In genomic region chr10:63364918-63365317, GRCh38 we compare ENCODE assay signal across 13 cellular contexts.
DNase-seq lines count a peak whose midpoint lies in the region; ATAC-seq, FAIRE-seq and TF ChIP-seq lines count a peak whose summit lies in the region.
"Had no signal": no experiment of that assay in that cellular context is flagged by ENCODE, and none has a peak within 500 bp of the region (broad histone marks: within the 10 kb centered on the region; RNA-seq: fewer than 3 reads in every experiment).

No MANE protein-coding gene starts in this region.

- FAIRE-seq in HepG2 (lab: Jason Lieb, UNC), result no peak

- H3K27ac ChIP-seq in A673 (ENCODE audit: low read depth, low read length, poor library complexity, severe bottlenecking) (no peak overlapping the region), PC-3 (ENCODE audit: low read length) (no peak overlapping the region), mammary epithelial cell (ENCODE audit: insufficient read depth, low read depth, low read length) (no peak overlapping the region), HepG2 (ENCODE audit: extremely low read length, insufficient read depth, low read length) (no peak overlapping the region)
- H3K27ac ChIP-seq: BLaER1, GM23248 had no signal

- no peak for TF ChIP-seq RAD21 in HepG2 (CRISPR knock-in tag; IDR thresholded peaks at IDR 0.05)

- dilution Hi-C loops in mammary epithelial cell (cut with HindIII; ENCODE audit: low sequenced_read_pairs), result no loop called here

- H2AFZ ChIP-seq in PC-3 (ENCODE audit: low read length) (no peak overlapping the region), mammary epithelial cell (ENCODE audit: low read depth, low read length) (no peak overlapping the region), HepG2 (ENCODE audit: low read length) (no peak overlapping the region)
- H2AFZ ChIP-seq: GM23248 had no signal

- BruUV-seq in A673 (replicated peaks; lab: Mats Ljungman, UMichigan) (TSS peak; percentile 4), PC-3 (replicated peaks; lab: Mats Ljungman, UMichigan) (TSS peak; percentile 4), mammary epithelial cell (replicated peaks; lab: Mats Ljungman, UMichigan) (TSS peak; percentile 3), HepG2 (replicated peaks; lab: Mats Ljungman, UMichigan) (TSS peak; percentile 15)

- H3K9ac ChIP-seq in PC-3 (ENCODE audit: low read length) (no peak overlapping the region), mammary epithelial cell (ENCODE audit: insufficient read depth, low read length) (no peak overlapping the region), HepG2 (ENCODE audit: insufficient read depth, low read depth, low read length) (no peak overlapping the region)
- H3K9ac ChIP-seq: BLaER1, GM23248 had no signal

- TF ChIP-seq POLR2A in HepG2 (IDR thresholded peaks at IDR 0.05; ENCODE audit: insufficient read depth in 1 of 2, low read depth in 2 of 2, low read length in 2 of 2), result no peak

- H4K20me1 ChIP-seq in PC-3 (ENCODE audit: low read length) (no peaks in the 10 kb centered on the region), mammary epithelial cell (ENCODE audit: insufficient read depth, low read length) (no peaks in the 10 kb centered on the region), HepG2 (ENCODE audit: insufficient read depth, low read length) (no peaks in the 10 kb centered on the region; the same call in 1 of the 2 replicates)
- H4K20me1 ChIP-seq: BLaER1 had no signal

- intact Hi-C loops in A673 (cut with micrococcal nuclease; ENCODE audit: unreplicated experiment) (no loop called here), PC-3 (cut with micrococcal nuclease) (no loop called here), mammary epithelial cell (cut with micrococcal nuclease) (no loop called here), HepG2 (cut with micrococcal nuclease; ENCODE audit: unreplicated experiment) (loop anchor here (10.0 kb wide), 1 partner anchor 60 kb away; no protein-coding TSS in a partner anchor)

- no peaks in the 10 kb centered on the region for H3K9me2 ChIP-seq in PC-3 (replicated peaks; ENCODE audit: low read length)

- H3K36me3 ChIP-seq in A673 (ENCODE audit: insufficient read depth, low read length, poor library complexity, severe bottlenecking) (no peaks in the 10 kb centered on the region), PC-3 (ENCODE audit: low read depth, low read length) (no peaks in the 10 kb centered on the region), mammary epithelial cell (ENCODE audit: insufficient read depth, low read length) (no peaks in the 10 kb centered on the region), HepG2 (replicated peaks in 1 of 2; ENCODE audit: control insufficient read depth in 1 of 2, insufficient read depth in 2 of 2, low read length in 2 of 2) (no peaks in the 10 kb centered on the region)

- H3K4me3 ChIP-seq in A673 (ENCODE audit: low read depth, low read length, poor library complexity, severe bottlenecking), result no peak overlapping the region
- no peak overlapping the region for H3K4me3 ChIP-seq in PC-3 (ENCODE audit: low read length)
- no peak overlapping the region for H3K4me3 ChIP-seq in mammary epithelial cell (replicated peaks in 1 of 3; ENCODE audit: insufficient read depth in 1 of 3, low read depth in 2 of 3, low read length in 3 of 3)
- no peak overlapping the region for H3K4me3 ChIP-seq in HepG2 (replicated peaks in 1 of 3; ENCODE audit: insufficient read depth in 1 of 3, low read depth in 2 of 3, low read length in 3 of 3)
- H3K4me3 ChIP-seq: BLaER1, GM23248 had no signal

- TF ChIP-seq EP300 in HepG2 (IDR thresholded peaks at IDR 0.05; ENCODE audit: low read depth in 2 of 2, low read length in 2 of 2) (no peak), HepG2 (CRISPR knock-in tag; IDR thresholded peaks at IDR 0.05; ENCODE audit: borderline replicate concordance) (no peak)

- H3F3A ChIP-seq in PC-3 (ENCODE audit: low read length, unreplicated experiment), result no peaks in the 10 kb centered on the region

- H3K9me3 ChIP-seq in A673 (ENCODE audit: low read depth, low read length, poor library complexity, severe bottlenecking) (no peaks in the 10 kb centered on the region), PC-3 (ENCODE audit: low read length) (no peaks in the 10 kb centered on the region), mammary epithelial cell (replicated peaks; ENCODE audit: insufficient read depth, low read length) (no peaks in the 10 kb centered on the region), HepG2 (ENCODE audit: low read length) (no peaks in the 10 kb centered on the region)
- H3K9me3 ChIP-seq: BLaER1 had no signal

- CTCF ChIA-PET in A673 (lab: Charles Lee), result no interaction called here
- CTCF ChIA-PET in PC-3 (lab: Charles Lee), result no interaction called here
- CTCF ChIA-PET in mammary epithelial cell (lab: Charles Lee; ENCODE audit: low non-redundant PET), result interaction anchor here (0.6 kb wide), 1 partner anchor 11 kb away, joined by 3 read pairs; no protein-coding TSS in a partner anchor
- CTCF ChIA-PET in HepG2 (lab: Yijun Ruan, JAX; ENCODE audit: low intra/inter-chr PET ratio, low total read pairs), result no interaction called here

- POLR2A ChIA-PET in A673 (lab: Charles Lee; ENCODE audit: low non-redundant PET), result no interaction called here
- POLR2A ChIA-PET in PC-3 (lab: Charles Lee; ENCODE audit: unreplicated experiment), result no interaction called here
- POLR2A ChIA-PET in HepG2 (lab: Yijun Ruan, JAX), result no interaction called here

- TF ChIP-seq CTCF in A673 (conservative IDR thresholded peaks at IDR 0.05; ENCODE audit: low read depth, low read length) (no peak), PC-3 (conservative IDR thresholded peaks at IDR 0.05; ENCODE audit: low read depth, low read length) (no peak), mammary epithelial cell (conservative IDR thresholded peaks at IDR 0.05 in 1 of 2, IDR thresholded peaks at IDR 0.05 in 1 of 2; ENCODE audit: extremely low read depth in 1 of 2, insufficient read depth in 1 of 2, low read depth in 1 of 2, low read length in 2 of 2) (no peak), HepG2 (CRISPR knock-in tag; IDR thresholded peaks at IDR 0.05) (no peak)

- 66% methylated on average over 2 of the region's 2 CpGs for WGBS in mammary epithelial cell (ENCODE audit: low coverage, missing lambda C conversion rate)
- 96% methylated on average over 2 of the region's 2 CpGs for WGBS in HepG2 (ENCODE audit: low lambda C conversion rate)

- H3K27me3 ChIP-seq in A673 (replicated peaks; ENCODE audit: insufficient read depth, low read depth, low read length, poor library complexity) (no peaks in the 10 kb centered on the region), PC-3 (ENCODE audit: low read length) (no peaks in the 10 kb centered on the region), mammary epithelial cell (ENCODE audit: insufficient read depth, low read length) (no peaks in the 10 kb centered on the region), HepG2 (ENCODE audit: control insufficient read depth in 1 of 2, insufficient read depth in 2 of 2, low read length in 2 of 2) (no peaks in the 10 kb centered on the region; a peak in 1 of 5 replicates)
- H3K27me3 ChIP-seq: BLaER1 had no signal

- in situ Hi-C loops in mammary epithelial cell (cut with MboI; ENCODE audit: low sequenced_read_pairs in 2 of 2), result no loop called here
- in situ Hi-C loops in HepG2 (cut with HindIII; ENCODE audit: extremely low pct_ligation_motif_present, low pct_unique_long_range_greater_than_20kb), result no loop called here

- H3K79me2 ChIP-seq in PC-3 (ENCODE audit: low read length) (peaks cover 19% of the 10 kb centered on the region), mammary epithelial cell (ENCODE audit: insufficient read depth, low read length) (peaks cover 77% of the 10 kb centered on the region), HepG2 (ENCODE audit: insufficient read depth, low read length) (peaks cover 9% of the 10 kb centered on the region)

- DNase-seq in A673 (ENCODE audit: low spot score), result no peak
- no peak for DNase-seq in PC-3
- DNase-seq in mammary epithelial cell, result no peak
- DNase-seq in HepG2 (ENCODE audit: low spot score), result no peak
- DNase-seq in A172 (ENCODE audit: low spot score), result no peak
- DNase-seq in nucleus accumbens (lab: John Stamatoyannopoulos, UW), result no peak
- no peak for DNase-seq in LoVo (ENCODE audit: low spot score)
- DNase-seq: AML-193; CD8-positive, alpha-beta memory T cell; GM23248; H7 had no signal

- H3K4me1 ChIP-seq in A673 (ENCODE audit: insufficient read depth, low read length, poor library complexity, severe bottlenecking) (no peaks in the 10 kb centered on the region), PC-3 (ENCODE audit: insufficient read depth, low read length) (peaks cover 11% of the 10 kb centered on the region), mammary epithelial cell (ENCODE audit: insufficient read depth, low read length) (no peaks in the 10 kb centered on the region), HepG2 (ENCODE audit: insufficient read depth, low read length) (peaks cover 29% of the 10 kb centered on the region)

- no peak overlapping the region for H3K4me2 ChIP-seq in PC-3 (ENCODE audit: low read length)
- no peak overlapping the region for H3K4me2 ChIP-seq in mammary epithelial cell (ENCODE audit: insufficient read depth, low read depth, low read length)
- H3K4me2 ChIP-seq in HepG2 (ENCODE audit: low read depth, low read length), result no peak overlapping the region
- H3K4me2 ChIP-seq: BLaER1 had no signal

- ATAC-seq in PC-3 (no peak), HepG2 (no peak), GM21528 (IDR thresholded peaks at IDR 0.05; ENCODE audit: low FRiP score, unreplicated experiment) (no peak)

TF ChIP-seq in HepG2, 621 proteins besides CTCF, POLR2A, EP300 and RAD21:
- TF ChIP-seq MAFF (IDR thresholded peaks at IDR 0.05; ENCODE audit: low read depth, low read length), result peak; percentile 98
- peak; percentile 96 to 98 for TF ChIP-seq MAFK (conservative IDR thresholded peaks at IDR 0.05 in 1 of 2, IDR thresholded peaks at IDR 0.05 in 1 of 2; ENCODE audit: low read length in 2 of 2)
- TF ChIP-seq CHD2 (IDR thresholded peaks at IDR 0.05; ENCODE audit: low read depth, low read length), result no peak
- TF ChIP-seq SP4 (CRISPR knock-in tag; IDR thresholded peaks at IDR 0.05), result no peak
